Comparison of ENCODE assay signal across 1 cellular context in the genomic region with DNA sequence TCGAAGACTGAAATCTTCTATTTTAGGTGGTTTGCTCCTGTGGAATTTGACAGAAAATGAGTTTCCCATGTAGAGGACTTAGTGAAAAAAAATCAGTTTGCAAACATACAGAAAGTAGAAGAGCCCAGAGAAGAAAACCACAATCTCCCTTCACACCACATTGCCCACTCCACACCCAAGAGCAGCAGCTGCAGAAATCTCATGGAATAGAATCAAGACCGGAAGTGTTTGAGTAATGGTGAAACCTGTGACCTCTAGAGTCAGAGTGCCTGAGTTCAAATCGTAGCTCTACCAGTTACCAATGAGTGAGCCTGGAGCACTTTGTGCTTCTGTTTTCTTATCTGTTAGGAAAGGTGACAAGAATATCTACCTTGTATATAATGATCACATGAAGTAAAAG.
TF ChIP-seq lines count a peak whose summit lies in the region.

No MANE protein-coding gene starts in this region.

TF ChIP-seq in GM23338, 12 proteins besides CTCF, POLR2A, EP300 and RAD21:
- TF ChIP-seq, protein P1, sequence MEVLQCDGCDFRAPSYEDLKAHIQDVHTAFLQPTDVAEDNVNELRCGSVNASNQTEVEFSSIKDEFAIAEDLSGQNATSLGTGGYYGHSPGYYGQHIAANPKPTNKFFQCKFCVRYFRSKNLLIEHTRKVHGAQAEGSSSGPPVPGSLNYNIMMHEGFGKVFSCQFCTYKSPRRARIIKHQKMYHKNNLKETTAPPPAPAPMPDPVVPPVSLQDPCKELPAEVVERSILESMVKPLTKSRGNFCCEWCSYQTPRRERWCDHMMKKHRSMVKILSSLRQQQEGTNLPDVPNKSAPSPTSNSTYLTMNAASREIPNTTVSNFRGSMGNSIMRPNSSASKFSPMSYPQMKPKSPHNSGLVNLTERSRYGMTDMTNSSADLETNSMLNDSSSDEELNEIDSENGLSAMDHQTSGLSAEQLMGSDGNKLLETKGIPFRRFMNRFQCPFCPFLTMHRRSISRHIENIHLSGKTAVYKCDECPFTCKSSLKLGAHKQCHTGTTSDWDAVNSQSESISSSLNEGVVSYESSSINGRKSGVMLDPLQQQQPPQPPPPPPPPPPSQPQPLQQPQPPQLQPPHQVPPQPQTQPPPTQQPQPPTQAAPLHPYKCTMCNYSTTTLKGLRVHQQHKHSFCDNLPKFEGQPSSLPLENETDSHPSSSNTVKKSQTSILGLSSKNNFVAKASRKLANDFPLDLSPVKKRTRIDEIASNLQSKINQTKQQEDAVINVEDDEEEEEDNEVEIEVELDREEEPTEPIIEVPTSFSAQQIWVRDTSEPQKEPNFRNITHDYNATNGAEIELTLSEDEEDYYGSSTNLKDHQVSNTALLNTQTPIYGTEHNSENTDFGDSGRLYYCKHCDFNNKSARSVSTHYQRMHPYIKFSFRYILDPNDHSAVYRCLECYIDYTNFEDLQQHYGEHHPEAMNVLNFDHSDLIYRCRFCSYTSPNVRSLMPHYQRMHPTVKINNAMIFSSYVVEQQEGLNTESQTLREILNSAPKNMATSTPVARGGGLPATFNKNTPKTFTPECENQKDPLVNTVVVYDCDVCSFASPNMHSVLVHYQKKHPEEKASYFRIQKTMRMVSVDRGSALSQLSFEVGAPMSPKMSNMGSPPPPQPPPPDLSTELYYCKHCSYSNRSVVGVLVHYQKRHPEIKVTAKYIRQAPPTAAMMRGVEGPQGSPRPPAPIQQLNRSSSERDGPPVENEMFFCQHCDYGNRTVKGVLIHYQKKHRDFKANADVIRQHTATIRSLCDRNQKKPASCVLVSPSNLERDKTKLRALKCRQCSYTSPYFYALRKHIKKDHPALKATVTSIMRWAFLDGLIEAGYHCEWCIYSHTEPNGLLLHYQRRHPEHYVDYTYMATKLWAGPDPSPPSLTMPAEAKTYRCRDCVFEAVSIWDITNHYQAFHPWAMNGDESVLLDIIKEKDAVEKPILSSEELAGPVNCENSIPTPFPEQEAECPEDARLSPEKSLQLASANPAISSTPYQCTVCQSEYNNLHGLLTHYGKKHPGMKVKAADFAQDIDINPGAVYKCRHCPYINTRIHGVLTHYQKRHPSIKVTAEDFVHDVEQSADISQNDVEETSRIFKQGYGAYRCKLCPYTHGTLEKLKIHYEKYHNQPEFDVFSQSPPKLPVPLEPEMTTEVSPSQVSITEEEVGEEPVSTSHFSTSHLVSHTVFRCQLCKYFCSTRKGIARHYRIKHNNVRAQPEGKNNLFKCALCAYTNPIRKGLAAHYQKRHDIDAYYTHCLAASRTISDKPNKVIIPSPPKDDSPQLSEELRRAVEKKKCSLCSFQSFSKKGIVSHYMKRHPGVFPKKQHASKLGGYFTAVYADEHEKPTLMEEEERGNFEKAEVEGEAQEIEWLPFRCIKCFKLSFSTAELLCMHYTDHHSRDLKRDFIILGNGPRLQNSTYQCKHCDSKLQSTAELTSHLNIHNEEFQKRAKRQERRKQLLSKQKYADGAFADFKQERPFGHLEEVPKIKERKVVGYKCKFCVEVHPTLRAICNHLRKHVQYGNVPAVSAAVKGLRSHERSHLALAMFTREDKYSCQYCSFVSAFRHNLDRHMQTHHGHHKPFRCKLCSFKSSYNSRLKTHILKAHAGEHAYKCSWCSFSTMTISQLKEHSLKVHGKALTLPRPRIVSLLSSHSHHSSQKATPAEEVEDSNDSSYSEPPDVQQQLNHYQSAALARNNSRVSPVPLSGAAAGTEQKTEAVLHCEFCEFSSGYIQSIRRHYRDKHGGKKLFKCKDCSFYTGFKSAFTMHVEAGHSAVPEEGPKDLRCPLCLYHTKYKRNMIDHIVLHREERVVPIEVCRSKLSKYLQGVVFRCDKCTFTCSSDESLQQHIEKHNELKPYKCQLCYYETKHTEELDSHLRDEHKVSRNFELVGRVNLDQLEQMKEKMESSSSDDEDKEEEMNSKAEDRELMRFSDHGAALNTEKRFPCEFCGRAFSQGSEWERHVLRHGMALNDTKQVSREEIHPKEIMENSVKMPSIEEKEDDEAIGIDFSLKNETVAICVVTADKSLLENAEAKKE (CRISPR knock-in tag; IDR thresholded peaks at IDR 0.05): no peak
- TF ChIP-seq, protein P2, sequence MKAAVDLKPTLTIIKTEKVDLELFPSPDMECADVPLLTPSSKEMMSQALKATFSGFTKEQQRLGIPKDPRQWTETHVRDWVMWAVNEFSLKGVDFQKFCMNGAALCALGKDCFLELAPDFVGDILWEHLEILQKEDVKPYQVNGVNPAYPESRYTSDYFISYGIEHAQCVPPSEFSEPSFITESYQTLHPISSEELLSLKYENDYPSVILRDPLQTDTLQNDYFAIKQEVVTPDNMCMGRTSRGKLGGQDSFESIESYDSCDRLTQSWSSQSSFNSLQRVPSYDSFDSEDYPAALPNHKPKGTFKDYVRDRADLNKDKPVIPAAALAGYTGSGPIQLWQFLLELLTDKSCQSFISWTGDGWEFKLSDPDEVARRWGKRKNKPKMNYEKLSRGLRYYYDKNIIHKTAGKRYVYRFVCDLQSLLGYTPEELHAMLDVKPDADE (IDR thresholded peaks at IDR 0.05): no peak
- TF ChIP-seq JUNB (IDR thresholded peaks at IDR 0.05; ENCODE audit: unreplicated experiment) (no peak), EZH2phosphoT487 (IDR thresholded peaks at IDR 0.05; ENCODE audit: unreplicated experiment) (no peak)
